Comparison of ENCODE assay signal across 7 cellular contexts in the genomic region with DNA sequence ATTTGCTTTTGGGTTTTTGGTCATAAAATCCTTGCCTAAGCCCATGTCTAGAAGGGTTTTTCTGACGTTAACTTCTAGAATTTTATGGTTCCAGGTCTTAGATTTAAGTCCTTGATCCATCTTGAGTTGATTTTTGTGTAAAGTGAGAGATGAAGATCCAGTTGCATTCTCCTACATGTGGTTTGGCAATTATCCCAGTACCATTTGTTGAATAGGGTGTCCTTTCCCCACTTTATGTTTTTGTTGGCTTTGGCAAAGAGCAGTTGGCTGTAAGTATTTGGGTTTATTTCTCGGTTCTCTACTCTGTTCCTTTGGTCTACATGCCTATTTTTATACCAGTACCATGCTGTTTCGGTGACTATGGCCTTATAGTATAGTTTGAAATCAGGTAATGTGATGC.
DNase-seq lines count a peak whose midpoint lies in the region; FAIRE-seq and TF ChIP-seq lines count a peak whose summit lies in the region.
"Not testable (repeated sequence)": the region's sequence is repeated elsewhere in the genome, so short reads cannot be mapped to it uniquely, and the experiment has no call there.

No MANE protein-coding gene starts in this region.

- not testable (repeated sequence) for H3K27ac ChIP-seq in brain microvascular endothelial cell

- DNase-seq in Daoy (ENCODE audit: low read depth) (peak; percentile 2), HT1080 (ENCODE audit: low read depth) (peak; percentile 6), RPMI7951 (ENCODE audit: low read depth) (peak; percentile 38), brain microvascular endothelial cell (peak; percentile 11), fibroblast of peridontal ligament (ENCODE audit: extremely low read depth) (peak; percentile 62), myocyte (ENCODE audit: low read depth) (peak; percentile 24)

- FAIRE-seq in endometrium (lab: Jason Lieb, UNC): peak; percentile 23

- H3K4me3 ChIP-seq in brain microvascular endothelial cell (ENCODE audit: low read depth, low read length): not testable (repeated sequence)

- H3K36me3 ChIP-seq in brain microvascular endothelial cell (replicated peaks): not testable (repeated sequence)

- TF ChIP-seq CTCF in brain microvascular endothelial cell (IDR thresholded peaks at IDR 0.05; ENCODE audit: low read depth, low read length, missing control alignments): not testable (repeated sequence)

- not testable (repeated sequence) for H3K27me3 ChIP-seq in brain microvascular endothelial cell (replicated peaks)

- in situ Hi-C loops in brain microvascular endothelial cell (cut with HindIII; ENCODE audit: low pct_ligation_motif_present, low sequenced_read_pairs): not testable (repeated sequence)

Comparison
In these comparisons a context has a peak if more than half of its experiments do, and no peak if none do; other contexts are left out.
1. DNase-seq: peak in every context shown above with its lines; median percentile 62 in fibroblast of peridontal ligament; 38 in RPMI7951; 24 in myocyte; 11 in brain microvascular endothelial cell; 6 in HT1080; 2 in Daoy.